In genomic region chr2:234243871-234244565, GRCh38 we compare ENCODE assay signal across 12 cellular contexts.
DNase-seq lines count a peak whose midpoint lies in the region; ATAC-seq and TF ChIP-seq lines count a peak whose summit lies in the region.
"Had no signal": no experiment of that assay in that cellular context is flagged by ENCODE, and none has a peak within 500 bp of the region (broad histone marks: within the 10 kb centered on the region; RNA-seq: fewer than 3 reads in every experiment).

No MANE protein-coding gene starts in this region.

- peaks cover 28% of the 10 kb centered on the region for H3K4me1 ChIP-seq in BLaER1
- H3K4me1 ChIP-seq in GM23248 (ENCODE audit: insufficient read depth): peaks cover 56% of the 10 kb centered on the region
- H3K4me1 ChIP-seq: uterus had no signal

- peak overlapping the region; percentile 36; the same call in 1 of the 2 replicates for H2AFZ ChIP-seq in GM23248

- peaks cover 30% of the 10 kb centered on the region for H3F3A ChIP-seq in GM23248 (ENCODE audit: insufficient read depth)

- H3K9ac ChIP-seq in BLaER1 (peak overlapping the region; percentile 36; the same call in 1 of the 2 replicates), GM23248 (0 out of 2 replicates have a peak overlapping the region, but pooled peaks have one; percentile 15)

- WGBS in GM23248 (ENCODE audit: low coverage in 1 of 2, low lambda C conversion rate in 2 of 2, missing lambda C conversion rate in 2 of 2), 2 experiments: 48 to 61% methylated on average over 2 of the region's 2 CpGs

- H3K27ac ChIP-seq in BLaER1 (peak overlapping the region; percentile 48; the same call in 1 of the 2 replicates), GM23248 (no peak overlapping the region)
- H3K27ac ChIP-seq: uterus had no signal

- H3K36me3 Mint-ChIP-seq in T-helper 2 cell treated with Interferon-gamma antibody and Interleukin-4, amounts not matched to agents 5 μg/mL and 100 μg/mL, for 36 hours (ENCODE audit: low read depth): no peaks in the 10 kb centered on the region
- H3K36me3 Mint-ChIP-seq in CD14-positive monocyte: no peaks in the 10 kb centered on the region

- H3K9me3 Mint-ChIP-seq in T-helper 2 cell treated with Interferon-gamma antibody and Interleukin-4, amounts not matched to agents 5 μg/mL and 100 μg/mL, for 36 hours: peaks cover under 1% of the 10 kb centered on the region
- H3K9me3 Mint-ChIP-seq in CD14-positive monocyte: peaks cover 0 to 9% (median 0%) of the 10 kb centered on the region in 7 donors

- H3K27me3 ChIP-seq in BLaER1 (no peaks in the 10 kb centered on the region), GM23248 (replicated peaks; ENCODE audit: insufficient read depth) (no peaks in the 10 kb centered on the region)
- H3K27me3 ChIP-seq: uterus had no signal

- peak overlapping the region; percentile 68 for H3K4me3 Mint-ChIP-seq in T-helper 2 cell treated with Interferon-gamma antibody and Interleukin-4, amounts not matched to agents 5 μg/mL and 100 μg/mL, for 36 hours
- H3K4me3 Mint-ChIP-seq in CD14-positive monocyte: no peak overlapping the region

- H3K27ac Mint-ChIP-seq in T-helper 2 cell treated with Interferon-gamma antibody and Interleukin-4, amounts not matched to agents 5 μg/mL and 100 μg/mL, for 36 hours: peak overlapping the region; percentile 69
- H3K27ac Mint-ChIP-seq in CD14-positive monocyte: no peak overlapping the region

- peak; percentile 22 for DNase-seq in GM23248
- DNase-seq in T-helper 2 cell treated with Interferon-gamma antibody and Interleukin-4, amounts not matched to agents 5 μg/mL and 100 μg/mL, for 36 hours (ENCODE audit: low spot score): no peak
- peak; percentile 61 for DNase-seq in glomerular visceral epithelial cell (ENCODE audit: extremely low spot score)
- DNase-seq in amygdala (lab: John Stamatoyannopoulos, UW): no peak
- DNase-seq in erythroblast (lab: John Stamatoyannopoulos, UW): no peak
- DNase-seq in CD14-positive monocyte (ENCODE audit: low spot score): no peak
- DNase-seq: DMS 273 treated with DMSO at 0.1 percent for 48 hours, HCEC 1CT, NCI-H1694, uterus had no signal

- in situ Hi-C loops in GM23248 (cut with MboI): no loop called here

- H4K20me1 ChIP-seq in BLaER1 (no peaks in the 10 kb centered on the region), GM23248 (ENCODE audit: insufficient read depth) (no peaks in the 10 kb centered on the region)

- H3K9me3 ChIP-seq in BLaER1 (peaks cover 24% of the 10 kb centered on the region), GM23248 (ENCODE audit: low read depth) (no peaks in the 10 kb centered on the region)
- H3K9me3 ChIP-seq: uterus had no signal

- no peak for TF ChIP-seq POLR2A in erythroblast (IDR thresholded peaks at IDR 0.05; ENCODE audit: low read length)

- H3K36me3 ChIP-seq in BLaER1: 0 out of 2 replicates have a peak, but pooled peaks cover 6% of the 10 kb centered on the region
- no peaks in the 10 kb centered on the region for H3K36me3 ChIP-seq in GM23248 (ENCODE audit: low read depth)
- H3K36me3 ChIP-seq: uterus had no signal

- H3K79me2 ChIP-seq in GM23248 (ENCODE audit: insufficient read depth): no peaks in the 10 kb centered on the region

- H3K4me2 ChIP-seq in BLaER1 (peak overlapping the region; percentile 68), GM23248 (ENCODE audit: unreplicated experiment) (peak overlapping the region; percentile 48)

- TF ChIP-seq CTCF in CD14-positive monocyte (IDR thresholded peaks at IDR 0.05): no peak

- peaks cover 14% of the 10 kb centered on the region for H3K4me1 Mint-ChIP-seq in T-helper 2 cell treated with Interferon-gamma antibody and Interleukin-4, amounts not matched to agents 5 μg/mL and 100 μg/mL, for 36 hours (ENCODE audit: low read depth)
- H3K4me1 Mint-ChIP-seq in CD14-positive monocyte: no peaks in the 10 kb centered on the region

- H3K4me3 ChIP-seq in BLaER1 (peak overlapping the region; percentile 16; the same call in 1 of the 2 replicates), GM23248 (peak overlapping the region; percentile 18; the same call in 1 of the 2 replicates)
- H3K4me3 ChIP-seq: uterus had no signal

- no peak for ATAC-seq in GM21576 (IDR thresholded peaks at IDR 0.05; ENCODE audit: unreplicated experiment)

- intact Hi-C loops in CD14-positive monocyte (cut with micrococcal nuclease): no loop called here

- H3K27me3 Mint-ChIP-seq in T-helper 2 cell treated with Interferon-gamma antibody and Interleukin-4, amounts not matched to agents 5 μg/mL and 100 μg/mL, for 36 hours (ENCODE audit: low read depth): peaks cover 6% of the 10 kb centered on the region
- H3K27me3 Mint-ChIP-seq in CD14-positive monocyte (ENCODE audit: low read depth in 3 of 3): peaks cover 5 to 11% (median 8%) of the 10 kb centered on the region in 3 donors

- H3K9me2 ChIP-seq in GM23248 (ENCODE audit: insufficient read depth): no peaks in the 10 kb centered on the region

Comparison
In these comparisons a context has a peak if more than half of its experiments do, and no peak if none do; other contexts are left out.
1. DNase-seq: peak in GM23248 (single experiment) and glomerular visceral epithelial cell (single experiment); none in T-helper 2 cell treated with Interferon-gamma antibody and Interleukin-4, amounts not matched to agents 5 μg/mL and 100 μg/mL, for 36 hours (single experiment), amygdala (0 of 56), erythroblast (0 of 2) and CD14-positive monocyte (single experiment).